Comparison of ENCODE assay signal across 14 cellular contexts in genomic region chr5:61674403-61674802, GRCh38.
"Had no signal": no experiment of that assay in that cellular context is flagged by ENCODE, and none has a peak within 500 bp of the region (broad histone marks: within the 10 kb centered on the region; RNA-seq: fewer than 3 reads in every experiment).

No MANE protein-coding gene starts in this region.

- H3K4me1 Mint-ChIP-seq: central memory CD8-positive, alpha-beta T cell; natural killer cell had no signal

- H3K36me3 Mint-ChIP-seq: natural killer cell had no signal

- H3K4me3 ChIP-seq: esophagus squamous epithelium, gastroesophageal sphincter, smooth muscle cell, thyroid gland, upper lobe of right lung, vagina had no signal

- H3K9me3 ChIP-seq: esophagus squamous epithelium, gastroesophageal sphincter, thyroid gland, upper lobe of right lung, vagina had no signal

- H3K4me2 ChIP-seq: smooth muscle cell had no signal

- H3K27me3 ChIP-seq: esophagus squamous epithelium, gastroesophageal sphincter, thyroid gland, upper lobe of right lung, vagina had no signal

- H3K27ac ChIP-seq: esophagus squamous epithelium, gastroesophageal sphincter, thyroid gland, upper lobe of right lung, vagina had no signal

- H3K9me3 Mint-ChIP-seq: central memory CD8-positive, alpha-beta T cell; natural killer cell had no signal

- H3K4me1 ChIP-seq: gastroesophageal sphincter, vagina had no signal

- H3K4me3 Mint-ChIP-seq: central memory CD8-positive, alpha-beta T cell; natural killer cell had no signal

- H3K36me3 ChIP-seq: esophagus squamous epithelium, gastroesophageal sphincter, thyroid gland, upper lobe of right lung, vagina had no signal

- H3K27ac Mint-ChIP-seq: natural killer cell had no signal

- DNase-seq: dermis blood vessel endothelial cell; esophagus squamous epithelium; foreskin fibroblast; kidney; natural killer cell; right cardiac atrium; stimulated activated CD4-positive, alpha-beta T cell treated with anti-CD3 and anti-CD28 coated beads, Interleukin-2, amount 100 ng/mL, for 48 hours; stimulated activated naive CD4-positive, alpha-beta T cell treated with Interleukin-2 at 50 U/mL for 16 hours; thyroid gland; upper lobe of right lung had no signal
